In the genomic region with DNA sequence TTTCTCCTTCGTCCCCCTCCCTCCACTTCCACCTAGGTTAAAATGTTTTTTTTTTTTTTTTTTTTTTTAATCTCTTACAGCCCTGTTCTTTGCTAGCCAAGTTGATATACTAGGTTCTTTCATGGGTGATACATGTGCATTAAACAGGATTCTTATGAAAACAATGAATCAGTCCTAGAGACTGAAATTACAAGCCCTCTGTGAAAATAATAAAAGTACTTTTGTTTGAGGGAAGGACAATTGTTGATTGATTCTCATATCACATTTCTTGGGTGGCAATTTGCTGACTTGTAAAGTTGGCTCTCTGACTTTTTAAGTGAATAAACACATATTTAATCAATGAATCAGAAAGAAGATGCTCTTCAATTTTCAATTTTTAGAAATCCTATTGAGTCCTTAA, we compare ENCODE assay signal across 21 cellular contexts.
DNase-seq lines count a peak whose midpoint lies in the region; FAIRE-seq and TF ChIP-seq lines count a peak whose summit lies in the region.
"Had no signal": no experiment of that assay in that cellular context is flagged by ENCODE, and none has a peak within 500 bp of the region (broad histone marks: within the 10 kb centered on the region; RNA-seq: fewer than 3 reads in every experiment).

No MANE protein-coding gene starts in this region.

- no peak overlapping the region for H3K27ac Mint-ChIP-seq in MCF 10A (ENCODE audit: low read depth, unreplicated experiment)

- H3K9me3 ChIP-seq in mammary epithelial cell (replicated peaks; ENCODE audit: insufficient read depth, low read length) (no peaks in the 10 kb centered on the region), small intestine (ENCODE audit: control insufficient read depth, low read depth) (no peaks in the 10 kb centered on the region), OCI-LY7 (ENCODE audit: low read length) (no peaks in the 10 kb centered on the region)
- H3K9me3 ChIP-seq: BE2C had no signal

- CTCF ChIA-PET in mammary epithelial cell (lab: Charles Lee; ENCODE audit: low non-redundant PET): no interaction called here
- CTCF ChIA-PET in MCF 10A (lab: Yijun Ruan, JAX): interaction anchor here (0.7 to 1.1 kb wide), 2 partner anchors 30 to 64 kb away, joined by 3 to 4 read pairs; no protein-coding TSS in a partner anchor
- CTCF ChIA-PET in OCI-LY7 (lab: Charles Lee; ENCODE audit: unreplicated experiment): no interaction called here
- CTCF ChIA-PET in HEK293T (lab: Yijun Ruan, JAX): interaction anchor here (0.6 kb wide), 1 partner anchor 1991 kb away, joined by 5 read pairs; no protein-coding TSS in a partner anchor

- peak; percentile 60 for DNase-seq in mammary epithelial cell
- no peak for DNase-seq in MCF 10A (ENCODE audit: unreplicated experiment)
- peak; percentile 2 for DNase-seq in fibroblast of gingiva (ENCODE audit: low read depth)
- peak; percentile 7 for DNase-seq in iris pigment epithelial cell (ENCODE audit: low read depth)
- peak; percentile 71 for DNase-seq in superior temporal gyrus (ENCODE audit: extremely low spot score)
- DNase-seq in small intestine: no peak
- no peak for DNase-seq in OCI-LY7 (ENCODE audit: low spot score)
- DNase-seq in HEK293T (ENCODE audit: extremely low spot score): no peak
- DNase-seq: 8988T, ACHN, BE2C, DMS153, Karpas-422, MV-4-11, NCI-H1105, NCI-H1436 treated with DMSO at 0.1 percent for 48 hours, NCI-H187 treated with DMSO at 0.1 percent for 48 hours, NCI-H226, NCI-H510A had no signal

- peaks cover 58% of the 10 kb centered on the region for H3K27me3 Mint-ChIP-seq in MCF 10A (ENCODE audit: insufficient read depth, unreplicated experiment)

- in situ Hi-C loops in mammary epithelial cell (cut with MboI; ENCODE audit: low sequenced_read_pairs in 2 of 2): no loop called here

- H3K4me1 ChIP-seq in mammary epithelial cell (ENCODE audit: insufficient read depth, low read length): no peaks in the 10 kb centered on the region
- no peaks in the 10 kb centered on the region for H3K4me1 ChIP-seq in small intestine (ENCODE audit: control insufficient read depth in 2 of 2, insufficient read depth in 1 of 2, low read depth in 1 of 2, low read length in 1 of 2)
- no peaks in the 10 kb centered on the region for H3K4me1 ChIP-seq in OCI-LY7 (ENCODE audit: insufficient read depth, low read length, poor library complexity, severe bottlenecking)
- H3K4me1 ChIP-seq: BE2C had no signal

- H3K27ac ChIP-seq in mammary epithelial cell (ENCODE audit: insufficient read depth, low read depth, low read length) (no peak overlapping the region), small intestine (ENCODE audit: low read depth in 1 of 2, low read length in 1 of 2) (no peak overlapping the region), OCI-LY7 (ENCODE audit: low read depth, low read length, poor library complexity, severe bottlenecking) (no peak overlapping the region)
- H3K27ac ChIP-seq: HL-60 had no signal

- dilution Hi-C loops in mammary epithelial cell (cut with HindIII; ENCODE audit: low sequenced_read_pairs): no loop called here

- no peak overlapping the region for H3K4me3 Mint-ChIP-seq in MCF 10A (ENCODE audit: unreplicated experiment)

- H3K36me3 Mint-ChIP-seq in MCF 10A (ENCODE audit: insufficient read depth, unreplicated experiment): no peaks in the 10 kb centered on the region

- no peak overlapping the region for H3K4me2 ChIP-seq in mammary epithelial cell (ENCODE audit: insufficient read depth, low read depth, low read length)
- no peak overlapping the region for H3K4me2 ChIP-seq in OCI-LY7 (ENCODE audit: low read length)

- H3K4me1 Mint-ChIP-seq in MCF 10A (ENCODE audit: insufficient read depth, unreplicated experiment): no peaks in the 10 kb centered on the region

- 36% methylated on average over 1 of the region's 1 CpG for WGBS in mammary epithelial cell (ENCODE audit: low coverage, missing lambda C conversion rate)
- 63 to 74% (median 71%) methylated on average over 1 of the region's 1 CpG for WGBS in small intestine, 3 donors

- intact Hi-C loops in mammary epithelial cell (cut with micrococcal nuclease) (no loop called here), MCF 10A (cut with micrococcal nuclease) (no loop called here), OCI-LY7 (cut with micrococcal nuclease; ENCODE audit: unreplicated experiment) (no loop called here)

- FAIRE-seq in small intestine (lab: Jason Lieb, UNC): no peak
- FAIRE-seq: RCC 7860 had no signal

- H3K9me3 Mint-ChIP-seq in MCF 10A (ENCODE audit: unreplicated experiment): no peaks in the 10 kb centered on the region

- no peak overlapping the region for H3K4me3 ChIP-seq in mammary epithelial cell (replicated peaks in 1 of 3; ENCODE audit: insufficient read depth in 1 of 3, low read depth in 2 of 3, low read length in 3 of 3)
- H3K4me3 ChIP-seq in small intestine (ENCODE audit: low read depth in 1 of 2, low read length in 2 of 2): no peak overlapping the region
- H3K4me3 ChIP-seq in OCI-LY7 (ENCODE audit: low read depth, low read length, poor library complexity, severe bottlenecking): no peak overlapping the region

- POLR2A ChIA-PET in MCF 10A (lab: Yijun Ruan, JAX) (no interaction called here), OCI-LY7 (lab: Charles Lee) (interaction anchor here (0.6 to 1.1 kb wide), 2 partner anchors 22 to 44 kb away, joined by 3 to 4 read pairs; no protein-coding TSS in a partner anchor), HEK293T (lab: Yijun Ruan, JAX) (no interaction called here)

- H3K27me3 ChIP-seq in mammary epithelial cell (ENCODE audit: insufficient read depth, low read length) (no peaks in the 10 kb centered on the region), small intestine (ENCODE audit: control insufficient read depth in 2 of 2, insufficient read depth in 2 of 2, low read length in 2 of 2) (no peaks in the 10 kb centered on the region)
- H3K27me3 ChIP-seq: BE2C had no signal

- no peak overlapping the region for H3K9ac ChIP-seq in mammary epithelial cell (ENCODE audit: insufficient read depth, low read length)

- TF ChIP-seq CTCF in mammary epithelial cell (conservative IDR thresholded peaks at IDR 0.05 in 1 of 2, IDR thresholded peaks at IDR 0.05 in 1 of 2; ENCODE audit: extremely low read depth in 1 of 2, insufficient read depth in 1 of 2, low read depth in 1 of 2, low read length in 2 of 2) (no peak), MCF 10A (IDR thresholded peaks at IDR 0.05; ENCODE audit: unreplicated experiment) (no peak), OCI-LY7 (conservative IDR thresholded peaks at IDR 0.05; ENCODE audit: low read length) (no peak)

- H3K36me3 ChIP-seq in mammary epithelial cell (ENCODE audit: insufficient read depth, low read length) (no peaks in the 10 kb centered on the region), small intestine (ENCODE audit: control insufficient read depth in 2 of 2, insufficient read depth in 2 of 2, low read length in 2 of 2) (no peaks in the 10 kb centered on the region), OCI-LY7 (ENCODE audit: insufficient read depth, low read length) (no peaks in the 10 kb centered on the region)
- H3K36me3 ChIP-seq: BE2C had no signal

- no peaks in the 10 kb centered on the region for H4K20me1 ChIP-seq in mammary epithelial cell (ENCODE audit: insufficient read depth, low read length)
- no peaks in the 10 kb centered on the region for H4K20me1 ChIP-seq in OCI-LY7 (ENCODE audit: insufficient read depth, low read length)

- H3K9me2 ChIP-seq in OCI-LY7 (ENCODE audit: insufficient read depth, low read length): no peaks in the 10 kb centered on the region

- BruUV-seq in mammary epithelial cell (replicated peaks; lab: Mats Ljungman, UMichigan) (no TSS peak), MCF 10A (replicated peaks; lab: Mats Ljungman, UMichigan) (no TSS peak), OCI-LY7 (replicated peaks; lab: Mats Ljungman, UMichigan) (no TSS peak)

- no peaks in the 10 kb centered on the region for H3K79me2 ChIP-seq in mammary epithelial cell (ENCODE audit: insufficient read depth, low read length)
- no peaks in the 10 kb centered on the region for H3K79me2 ChIP-seq in OCI-LY7 (ENCODE audit: insufficient read depth, low read depth, low read length)

- H2AFZ ChIP-seq in mammary epithelial cell (ENCODE audit: low read depth, low read length): no peak overlapping the region
- H2AFZ ChIP-seq in OCI-LY7 (ENCODE audit: low read length): no peak overlapping the region

TF ChIP-seq in HEK293T, 16 proteins besides CTCF, POLR2A, EP300 and RAD21:
- TF ChIP-seq FOXA1 (IDR thresholded peaks at IDR 0.05): no peak

Comparison
In these comparisons a context has a peak if more than half of its experiments do, and no peak if none do; other contexts are left out.
1. DNase-seq: peak in mammary epithelial cell (single experiment), fibroblast of gingiva (single experiment), iris pigment epithelial cell (single experiment) and superior temporal gyrus (single experiment); none in MCF 10A (single experiment), small intestine (single experiment), OCI-LY7 (single experiment) and HEK293T (single experiment).
2. CTCF ChIA-PET loops: an anchor here in MCF 10A (0.7 to 1.1 kb wide) and HEK293T (0.6 kb wide); none called in mammary epithelial cell and OCI-LY7.